In genomic region chr5:68950111-68950510, GRCh38 we compare ENCODE assay signal across 15 cellular contexts.
DNase-seq lines count a peak whose midpoint lies in the region; ATAC-seq and TF ChIP-seq lines count a peak whose summit lies in the region.
"Had no signal": no experiment of that assay in that cellular context is flagged by ENCODE, and none has a peak within 500 bp of the region (broad histone marks: within the 10 kb centered on the region; RNA-seq: fewer than 3 reads in every experiment).

No MANE protein-coding gene starts in this region.

- H3K27ac Mint-ChIP-seq in MCF 10A (ENCODE audit: low read depth, unreplicated experiment): no peak overlapping the region
- no peak overlapping the region for H3K27ac Mint-ChIP-seq in type B pancreatic cell
- H3K27ac Mint-ChIP-seq: activated T-helper 2 cell treated with anti-CD3 and anti-CD28 coated beads, Interferon-gamma antibody, Interleukin-2, Interleukin-4, amounts not matched to agents 10 μg/mL and 5 μg/mL and 100 μg/mL, durations not matched to agents 14 hours and 24 hours and 36 hours; IgD-negative memory B cell; stimulated activated naive B cell treated with anti-CD40 and anti-IgM and Interleukin-4, amounts not matched to agents 10 μg/mL and 1 μg/mL and 100 μg/mL, for 72 hours had no signal

- TF ChIP-seq CTCF in MCF 10A (IDR thresholded peaks at IDR 0.05; ENCODE audit: unreplicated experiment) (no peak), type B pancreatic cell (conservative IDR thresholded peaks at IDR 0.05) (no peak)

- no TSS peak for BruUV-seq in MCF 10A (replicated peaks; lab: Mats Ljungman, UMichigan)

- intact Hi-C loops in MCF 10A (cut with micrococcal nuclease) (no loop called here), left ventricle myocardium superior (cut with micrococcal nuclease) (no loop called here)

- DNase-seq in DMS153 (lab: John Stamatoyannopoulos, UW) (peak; percentile 23), DMS153 treated with DMSO at 0.1 percent for 48 hours (lab: John Stamatoyannopoulos, UW; ENCODE audit: unreplicated experiment) (no peak), MCF 10A (ENCODE audit: unreplicated experiment) (peak; percentile 47), left lobe of liver (ENCODE audit: low spot score) (no peak), type B pancreatic cell (ENCODE audit: extremely low spot score, unreplicated experiment) (no peak), AML-193 (lab: John Stamatoyannopoulos, UW) (no peak), left ventricle myocardium superior (no peak)
- DNase-seq: amniotic stem cell; NCI-H524; OCI-M1; stimulated activated naive B cell treated with anti-CD40 and anti-IgM and Interleukin-4, amounts not matched to agents 10 μg/mL and 1 μg/mL and 100 μg/mL, for 72 hours had no signal

- H3K36me3 Mint-ChIP-seq in MCF 10A (ENCODE audit: insufficient read depth, unreplicated experiment): no peaks in the 10 kb centered on the region
- no peaks in the 10 kb centered on the region for H3K36me3 Mint-ChIP-seq in type B pancreatic cell
- H3K36me3 Mint-ChIP-seq: CD14-positive monocyte; IgD-negative memory B cell; stimulated activated naive B cell treated with anti-CD40 and anti-IgM and Interleukin-4, amounts not matched to agents 10 μg/mL and 1 μg/mL and 100 μg/mL, for 72 hours had no signal

- POLR2A ChIA-PET in MCF 10A (lab: Yijun Ruan, JAX): interaction anchor here (0.6 to 1.9 kb wide), 6 partner anchors 10 to 308 kb away, joined by 3 to 7 read pairs (median 3); no protein-coding TSS in a partner anchor

- H3K9me3 Mint-ChIP-seq in MCF 10A (ENCODE audit: unreplicated experiment) (no peaks in the 10 kb centered on the region), type B pancreatic cell (no peaks in the 10 kb centered on the region)
- H3K9me3 Mint-ChIP-seq: activated T-helper 2 cell treated with anti-CD3 and anti-CD28 coated beads, Interferon-gamma antibody, Interleukin-2, Interleukin-4, amounts not matched to agents 10 μg/mL and 5 μg/mL and 100 μg/mL, durations not matched to agents 14 hours and 24 hours and 36 hours; IgD-negative memory B cell; stimulated activated naive B cell treated with anti-CD40 and anti-IgM and Interleukin-4, amounts not matched to agents 10 μg/mL and 1 μg/mL and 100 μg/mL, for 72 hours had no signal

- H3K27me3 Mint-ChIP-seq in MCF 10A (ENCODE audit: insufficient read depth, unreplicated experiment): no peaks in the 10 kb centered on the region
- H3K27me3 Mint-ChIP-seq in type B pancreatic cell: peaks cover 18% of the 10 kb centered on the region

- H3K4me3 Mint-ChIP-seq in MCF 10A (ENCODE audit: unreplicated experiment) (peak overlapping the region; percentile 39), type B pancreatic cell (peak overlapping the region; percentile 57)
- H3K4me3 Mint-ChIP-seq: CD14-positive monocyte; IgD-negative memory B cell; stimulated activated naive B cell treated with anti-CD40 and anti-IgM and Interleukin-4, amounts not matched to agents 10 μg/mL and 1 μg/mL and 100 μg/mL, for 72 hours had no signal

- ATAC-seq in left lobe of liver: peak; percentile 67
- ATAC-seq in left ventricle myocardium superior: no peak
- ATAC-seq in GM21390 (IDR thresholded peaks at IDR 0.05; ENCODE audit: unreplicated experiment): no peak
- ATAC-seq: stimulated activated naive B cell treated with anti-CD40 and anti-IgM and Interleukin-4, amounts not matched to agents 10 μg/mL and 1 μg/mL and 100 μg/mL, for 72 hours had no signal

- H3K4me1 Mint-ChIP-seq in MCF 10A (ENCODE audit: insufficient read depth, unreplicated experiment) (peaks cover 6% of the 10 kb centered on the region), type B pancreatic cell (ENCODE audit: unreplicated experiment) (peaks cover 21% of the 10 kb centered on the region)
- H3K4me1 Mint-ChIP-seq: CD14-positive monocyte; IgD-negative memory B cell; stimulated activated naive B cell treated with anti-CD40 and anti-IgM and Interleukin-4, amounts not matched to agents 10 μg/mL and 1 μg/mL and 100 μg/mL, for 72 hours had no signal

- CTCF ChIA-PET in MCF 10A (lab: Yijun Ruan, JAX): interaction anchor here (0.7 to 2.3 kb wide), 5 partner anchors 13 to 530 kb away, joined by 3 to 5 read pairs (median 3); no protein-coding TSS in a partner anchor

Comparison
In these comparisons a context has a peak if more than half of its experiments do, and no peak if none do; other contexts are left out.
1. DNase-seq: peak in DMS153 (single experiment) and MCF 10A (single experiment); none in DMS153 treated with DMSO at 0.1 percent for 48 hours (single experiment), left lobe of liver (single experiment), type B pancreatic cell (single experiment), AML-193 (0 of 2) and left ventricle myocardium superior (single experiment).